9 cellular contexts compared by ENCODE assay signal in the genomic region with DNA sequence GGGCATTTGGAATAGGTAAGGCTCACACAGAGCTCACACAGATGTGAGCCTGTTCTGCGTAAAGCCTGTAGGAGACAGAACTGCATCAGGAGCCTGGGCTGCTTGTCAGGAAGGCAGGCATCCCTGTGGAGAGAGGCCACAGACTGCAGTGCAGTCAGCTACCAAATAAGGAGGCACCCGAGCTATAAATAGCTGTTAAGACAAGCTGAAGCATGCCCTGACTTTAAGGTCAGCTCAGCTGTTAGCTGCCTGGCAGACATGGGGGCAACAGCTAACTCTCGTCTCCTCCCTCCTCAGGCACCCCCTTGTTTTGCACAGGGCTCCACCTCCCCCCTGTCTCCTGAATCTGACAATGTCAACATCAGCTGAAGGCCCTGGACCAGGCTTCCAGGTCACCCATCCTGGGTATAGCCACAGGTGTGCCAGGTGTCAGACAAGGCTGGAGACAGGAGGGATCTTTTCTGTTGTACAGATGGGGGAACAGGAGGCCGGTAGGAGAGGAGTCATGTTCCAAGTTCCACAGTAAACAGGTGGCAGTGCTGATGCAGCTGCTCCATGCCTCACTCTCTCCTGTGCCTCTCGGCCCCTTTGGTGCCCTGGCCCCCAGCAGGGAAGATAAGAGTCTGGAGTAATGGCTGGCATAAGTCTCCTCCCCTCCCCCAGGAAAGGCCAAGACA. TPM values are rescaled to one million over a fixed set of nuclear protein-coding genes. Genes with fewer than 3 reads are reported as not detected.
DNase-seq lines count a peak whose midpoint lies in the region; ATAC-seq, FAIRE-seq and TF ChIP-seq lines count a peak whose summit lies in the region.
"Had no signal": no experiment of that assay in that cellular context is flagged by ENCODE, and none has a peak within 500 bp of the region (broad histone marks: within the 10 kb centered on the region; RNA-seq: fewer than 3 reads in every experiment).

No MANE protein-coding gene starts in this region.

- CTCF ChIA-PET in CD8-positive, alpha-beta T cell (lab: Charles Lee): interaction anchor here (1.2 kb wide), 1 partner anchor 31 kb away, joined by 3 read pairs; no protein-coding TSS in a partner anchor

- H3K4me3 Mint-ChIP-seq in T-helper 17 cell: no peak overlapping the region
- H3K4me3 Mint-ChIP-seq in CD8-positive, alpha-beta T cell: no peak overlapping the region

- no peak overlapping the region for H3K27ac Mint-ChIP-seq in T-helper 17 cell
- H3K27ac Mint-ChIP-seq in CD8-positive, alpha-beta T cell: no peak overlapping the region

- no peak for FAIRE-seq in urothelium cell line (lab: Jason Lieb, UNC)

- peaks cover 5% of the 10 kb centered on the region for H3K27me3 Mint-ChIP-seq in T-helper 17 cell
- H3K27me3 Mint-ChIP-seq in CD8-positive, alpha-beta T cell (ENCODE audit: low read depth): peaks cover 2% of the 10 kb centered on the region

- peaks cover 19% of the 10 kb centered on the region for H3K4me1 ChIP-seq in SJCRH30
- H3K4me1 ChIP-seq in CD8-positive, alpha-beta T cell (ENCODE audit: insufficient read depth, low read length): no peaks in the 10 kb centered on the region

- H3K27me3 ChIP-seq in SJCRH30: no peaks in the 10 kb centered on the region
- H3K27me3 ChIP-seq in CD8-positive, alpha-beta T cell (ENCODE audit: insufficient read depth, low read length): no peaks in the 10 kb centered on the region

- ATAC-seq in left ventricle myocardium superior (peak; percentile 97), HG03108 (IDR thresholded peaks at IDR 0.05; ENCODE audit: unreplicated experiment) (no peak), T-helper 17 cell (no peak)
- no peak for ATAC-seq in CD8-positive, alpha-beta T cell

- intact Hi-C loops in left ventricle myocardium superior (cut with micrococcal nuclease): no loop called here
- intact Hi-C loops in CD8-positive, alpha-beta T cell (cut with DNase I, micrococcal nuclease): no loop called here

- H3K9me3 ChIP-seq in SJCRH30 (replicated peaks): no peaks in the 10 kb centered on the region
- H3K9me3 ChIP-seq in T-helper 17 cell (ENCODE audit: control insufficient read depth, low read length, poor library complexity, severe bottlenecking): no peaks in the 10 kb centered on the region
- no peaks in the 10 kb centered on the region for H3K9me3 ChIP-seq in CD8-positive, alpha-beta T cell (ENCODE audit: low read length)

- POLR2A ChIA-PET in CD8-positive, alpha-beta T cell (lab: Charles Lee): no interaction called here

- H3K4me3 ChIP-seq in SJCRH30: no peak overlapping the region
- H3K4me3 ChIP-seq in CD8-positive, alpha-beta T cell (ENCODE audit: low read depth, low read length): no peak overlapping the region
- H3K4me3 ChIP-seq: PC-9 had no signal

- peak; percentile 51 for DNase-seq in NCI-H2029 (lab: John Stamatoyannopoulos, UW)
- DNase-seq in NCI-H2029 treated with DMSO at 0.1 percent for 48 hours (lab: John Stamatoyannopoulos, UW): no peak
- peak; percentile 91 to 94 for DNase-seq in SJCRH30
- peak; percentile 70 for DNase-seq in left ventricle myocardium superior
- peak; percentile 40 for DNase-seq in urothelium cell line (ENCODE audit: low spot score)
- DNase-seq in T-helper 17 cell: no peak
- DNase-seq in CD8-positive, alpha-beta T cell: no peak

- peak overlapping the region; percentile 79 for H3K27ac ChIP-seq in SJCRH30
- H3K27ac ChIP-seq in CD8-positive, alpha-beta T cell (ENCODE audit: low read depth, low read length): no peak overlapping the region
- H3K27ac ChIP-seq: PC-9 had no signal

- no peaks in the 10 kb centered on the region for H3K9me3 Mint-ChIP-seq in CD8-positive, alpha-beta T cell

- no peaks in the 10 kb centered on the region for H3K36me3 ChIP-seq in SJCRH30
- H3K36me3 ChIP-seq in CD8-positive, alpha-beta T cell (ENCODE audit: insufficient read depth, low read length): no peaks in the 10 kb centered on the region

- H3K4me1 Mint-ChIP-seq in T-helper 17 cell: no peaks in the 10 kb centered on the region
- no peaks in the 10 kb centered on the region for H3K4me1 Mint-ChIP-seq in CD8-positive, alpha-beta T cell (ENCODE audit: low read depth)

- no peaks in the 10 kb centered on the region for H3K36me3 Mint-ChIP-seq in T-helper 17 cell (ENCODE audit: low read depth)
- H3K36me3 Mint-ChIP-seq in CD8-positive, alpha-beta T cell: no peaks in the 10 kb centered on the region

- TF ChIP-seq CTCF in CD8-positive, alpha-beta T cell (IDR thresholded peaks at IDR 0.05): no peak

RNA-seq across cellular contexts. Expression of a gene that starts 27.6 kb away (rescaled TPM):
- 41.1 and 43.3 TPM in 2 replicates for total RNA-seq in SJCRH30 (2014; rRNA removed; shearing (Covaris generic))
- total RNA-seq in left ventricle myocardium superior: 118 TPM
- total RNA-seq in T-helper 17 cell: 100 to 1,000 TPM; 106 to 128 TPM
- total RNA-seq in CD8-positive, alpha-beta T cell: 100 to 1,000 TPM; 146 to 148 TPM

Comparison
In these comparisons a context has a peak if more than half of its experiments do, and no peak if none do; other contexts are left out.
1. DNase-seq: peak in NCI-H2029 (single experiment), SJCRH30 (2 of 2), left ventricle myocardium superior (single experiment) and urothelium cell line (single experiment); none in NCI-H2029 treated with DMSO at 0.1 percent for 48 hours (single experiment), T-helper 17 cell (0 of 3) and CD8-positive, alpha-beta T cell (0 of 7).